Comparison of ENCODE assay signal across 28 cellular contexts in genomic region chr15:92531406-92531805, GRCh38.
"Had no signal": no experiment of that assay in that cellular context is flagged by ENCODE, and none has a peak within 500 bp of the region (broad histone marks: within the 10 kb centered on the region; RNA-seq: fewer than 3 reads in every experiment).

No MANE protein-coding gene starts in this region.

- H3K9me3 ChIP-seq: neutrophil, ovary, psoas muscle, right lobe of liver, sigmoid colon, thoracic aorta, tibial artery, transverse colon, upper lobe of right lung, uterus had no signal

- H3K27me3 ChIP-seq: ovary, right lobe of liver, sigmoid colon, transverse colon, upper lobe of right lung, uterus had no signal

- H3K36me3 ChIP-seq: neutrophil, ovary, right lobe of liver, sigmoid colon, stomach, thoracic aorta, tibial artery, transverse colon, upper lobe of right lung, uterus had no signal

- DNase-seq: naive thymus-derived CD4-positive, alpha-beta T cell; natural killer cell; nucleus accumbens; ovary; posterior cingulate gyrus; psoas muscle; right lobe of liver; sigmoid colon; small intestine; stimulated activated CD4-positive, alpha-beta T cell treated with anti-CD3 and anti-CD28 coated beads, Interleukin-15, amount 100 ng/mL, for 24 hours; stimulated activated CD4-positive, alpha-beta T cell treated with anti-CD3 and anti-CD28 coated beads, Interleukin-2, amount 100 ng/mL, for 24 hours; stimulated activated CD4-positive, alpha-beta T cell treated with anti-CD3 and anti-CD28 coated beads, Interleukin-2, amount 100 ng/mL, for 48 hours; stimulated activated CD4-positive, alpha-beta T cell treated with anti-CD3 and anti-CD28 coated beads, Interleukin-4, amount 100 ng/mL, for 24 hours; stimulated activated naive B cell treated with anti-CD40 and anti-IgM and Interleukin-4, amounts not matched to agents 10 μg/mL and 1 μg/mL and 100 μg/mL, for 72 hours; stimulated activated naive CD4-positive, alpha-beta T cell treated with Interleukin-2 at 50 U/mL for 16 hours; stomach; tibial artery; transverse colon; upper lobe of right lung; uterus had no signal

- H3K4me1 ChIP-seq: parathyroid adenoma, psoas muscle, right lobe of liver, transverse colon, upper lobe of right lung, uterus had no signal

- H2AFZ ChIP-seq: parathyroid adenoma had no signal

- H3K9ac ChIP-seq: parathyroid adenoma had no signal

- H3K4me1 Mint-ChIP-seq: naive thymus-derived CD4-positive, alpha-beta T cell; natural killer cell; stimulated activated effector memory CD8-positive, alpha-beta T cell treated with anti-CD3 and anti-CD28 coated beads, Interleukin-12 subunit alpha, Interleukin-12 subunit beta, amount 100 ng/mL, for 72 hours; stimulated activated naive B cell treated with anti-CD40 and anti-IgM and Interleukin-4, amounts not matched to agents 10 μg/mL and 1 μg/mL and 100 μg/mL, for 72 hours had no signal

- H3K27ac Mint-ChIP-seq: naive thymus-derived CD4-positive, alpha-beta T cell; natural killer cell; nephron; progenitor cell of endocrine pancreas; stimulated activated effector memory CD8-positive, alpha-beta T cell treated with anti-CD3 and anti-CD28 coated beads, Interleukin-12 subunit alpha, Interleukin-12 subunit beta, amount 100 ng/mL, for 72 hours; stimulated activated naive B cell treated with anti-CD40 and anti-IgM and Interleukin-4, amounts not matched to agents 10 μg/mL and 1 μg/mL and 100 μg/mL, for 72 hours; stimulated activated naive CD8-positive, alpha-beta T cell treated with anti-CD3 and anti-CD28 coated beads, Interleukin-15, Interleukin-2, amounts not matched to agents 100 ng/mL and 50 ng/mL, for 24 hours; type B pancreatic cell had no signal

- H3K79me2 ChIP-seq: parathyroid adenoma had no signal

- H3K27ac ChIP-seq: neutrophil, ovary, parathyroid adenoma, psoas muscle, right lobe of liver, sigmoid colon, stomach, thoracic aorta, tibial artery, transverse colon, upper lobe of right lung, uterus had no signal

- ATAC-seq: naive thymus-derived CD4-positive, alpha-beta T cell; natural killer cell; psoas muscle; right lobe of liver; stimulated activated effector memory CD8-positive, alpha-beta T cell treated with anti-CD3 and anti-CD28 coated beads, Interleukin-12 subunit alpha, Interleukin-12 subunit beta, amount 100 ng/mL, for 72 hours; stimulated activated naive B cell treated with anti-CD40 and anti-IgM and Interleukin-4, amounts not matched to agents 10 μg/mL and 1 μg/mL and 100 μg/mL, for 72 hours; upper lobe of right lung had no signal

- H3K4me3 Mint-ChIP-seq: naive thymus-derived CD4-positive, alpha-beta T cell; natural killer cell; nephron; stimulated activated effector memory CD8-positive, alpha-beta T cell treated with anti-CD3 and anti-CD28 coated beads, Interleukin-12 subunit alpha, Interleukin-12 subunit beta, amount 100 ng/mL, for 72 hours; stimulated activated naive B cell treated with anti-CD40 and anti-IgM and Interleukin-4, amounts not matched to agents 10 μg/mL and 1 μg/mL and 100 μg/mL, for 72 hours; stimulated activated naive CD8-positive, alpha-beta T cell treated with anti-CD3 and anti-CD28 coated beads, Interleukin-15, Interleukin-2, amounts not matched to agents 100 ng/mL and 50 ng/mL, for 24 hours; type B pancreatic cell had no signal

- H3K36me3 Mint-ChIP-seq: natural killer cell; stimulated activated effector memory CD8-positive, alpha-beta T cell treated with anti-CD3 and anti-CD28 coated beads, Interleukin-12 subunit alpha, Interleukin-12 subunit beta, amount 100 ng/mL, for 72 hours; type B pancreatic cell had no signal

- H3K4me3 ChIP-seq: ovary, psoas muscle, right lobe of liver, sigmoid colon, stomach, thoracic aorta, tibial artery, transverse colon, upper lobe of right lung, uterus had no signal
